ENCODE assay signal across 1 cellular context in genomic region chr2:174465327-174465726, GRCh38.
TF ChIP-seq lines count a peak whose summit lies in the region.

No MANE protein-coding gene starts in this region.

TF ChIP-seq in SK-N-SH treated with all-trans-retinoic acid at 6 μM for 48 hours, 23 proteins besides CTCF, POLR2A, EP300 and RAD21 (continued from another document):
- TF ChIP-seq PATZ1 (CRISPR knock-in tag; IDR thresholded peaks at IDR 0.05; ENCODE audit: borderline replicate concordance) (no peak), ARNTL (CRISPR knock-in tag; IDR thresholded peaks at IDR 0.05; ENCODE audit: borderline replicate concordance, low read depth) (no peak), TCF4 (CRISPR knock-in tag; IDR thresholded peaks at IDR 0.05; ENCODE audit: borderline replicate concordance) (no peak), ZNF8 (CRISPR knock-in tag; IDR thresholded peaks at IDR 0.05) (no peak), SNAI2 (CRISPR knock-in tag; IDR thresholded peaks at IDR 0.05) (no peak), ZNF70 (CRISPR knock-in tag; IDR thresholded peaks at IDR 0.05) (no peak), ZC3H10 (CRISPR knock-in tag; IDR thresholded peaks at IDR 0.05) (no peak), CSRNP3 (CRISPR knock-in tag; IDR thresholded peaks at IDR 0.05) (no peak), BACH2 (CRISPR knock-in tag; IDR thresholded peaks at IDR 0.05; ENCODE audit: borderline replicate concordance) (no peak), OSR1 (CRISPR knock-in tag; IDR thresholded peaks at IDR 0.05) (no peak), ISL1 (CRISPR knock-in tag; IDR thresholded peaks at IDR 0.05) (no peak), TOX (CRISPR knock-in tag; IDR thresholded peaks at IDR 0.05; ENCODE audit: borderline replicate concordance) (no peak)
TF ChIP-seq in SK-N-SH treated with all-trans-retinoic acid at 6 μM for 48 hours: peak in this region for 0.
